In genomic region chr1:96587222-96587621, GRCh38 we compare ENCODE assay signal across 14 cellular contexts.
DNase-seq lines count a peak whose midpoint lies in the region; TF ChIP-seq lines count a peak whose summit lies in the region.
"Had no signal": no experiment of that assay in that cellular context is flagged by ENCODE, and none has a peak within 500 bp of the region (broad histone marks: within the 10 kb centered on the region; RNA-seq: fewer than 3 reads in every experiment).

No MANE protein-coding gene starts in this region.

- peaks cover 0 to 63% (median 24%) of the 10 kb centered on the region in 11 experiments; a peak in 13 of 22 replicates for H3K27me3 ChIP-seq in BLaER1 treated with 17β-estradiol and CSF1 and Interleukin-3, amounts not matched to agents 10 nM and 100 nM
- peaks cover 0 to 5% (median 0%) of the 10 kb centered on the region in 45 donors for H3K27me3 ChIP-seq in dorsolateral prefrontal cortex
- H3K27me3 ChIP-seq in uterus = no peaks in the 10 kb centered on the region
- no peaks in the 10 kb centered on the region for H3K27me3 ChIP-seq in testis

- H3K27ac Mint-ChIP-seq in activated naive CD8-positive, alpha-beta T cell treated with anti-CD3 and anti-CD28 coated beads for 36 hours = no peak overlapping the region
- H3K27ac Mint-ChIP-seq in CD14-positive monocyte = no peak overlapping the region
- H3K27ac Mint-ChIP-seq: CD4-positive, alpha-beta memory T cell had no signal

- H3K4me2 ChIP-seq in BLaER1 treated with 17β-estradiol and CSF1 and Interleukin-3, amounts not matched to agents 10 nM and 100 nM = peak overlapping the region in 7 of 11 experiments; percentile 10 to 53 (median 25); a peak in 12 of 22 replicates

- no peaks in the 10 kb centered on the region for H4K20me1 ChIP-seq in BLaER1 treated with 17β-estradiol and CSF1 and Interleukin-3, amounts not matched to agents 10 nM and 100 nM

- no peaks in the 10 kb centered on the region for H3K4me1 Mint-ChIP-seq in activated naive CD8-positive, alpha-beta T cell treated with anti-CD3 and anti-CD28 coated beads for 36 hours
- no peaks in the 10 kb centered on the region for H3K4me1 Mint-ChIP-seq in CD14-positive monocyte
- H3K4me1 Mint-ChIP-seq: CD4-positive, alpha-beta memory T cell had no signal

- no peaks in the 10 kb centered on the region for H3K36me3 ChIP-seq in BLaER1 treated with 17β-estradiol and CSF1 and Interleukin-3, amounts not matched to agents 10 nM and 100 nM
- H3K36me3 ChIP-seq in uterus = no peaks in the 10 kb centered on the region
- no peaks in the 10 kb centered on the region for H3K36me3 ChIP-seq in testis (ENCODE audit: low read depth, missing control alignments)
- H3K36me3 ChIP-seq: HAP-1 had no signal

- no peak overlapping the region for H3K4me3 Mint-ChIP-seq in activated naive CD8-positive, alpha-beta T cell treated with anti-CD3 and anti-CD28 coated beads for 36 hours
- no peak overlapping the region for H3K4me3 Mint-ChIP-seq in CD14-positive monocyte
- H3K4me3 Mint-ChIP-seq: CD4-positive, alpha-beta memory T cell had no signal

- no peaks in the 10 kb centered on the region for H3K9me3 ChIP-seq in BLaER1 treated with 17β-estradiol and CSF1 and Interleukin-3, amounts not matched to agents 10 nM and 100 nM (replicated peaks in 1 of 11)
- H3K9me3 ChIP-seq in uterus (no peaks in the 10 kb centered on the region), testis (no peaks in the 10 kb centered on the region)
- H3K9me3 ChIP-seq: HAP-1 had no signal

- WGBS in testis, 2 donors = 78 to 82% methylated on average over 4 of the region's 4 CpGs

- DNase-seq in dorsolateral prefrontal cortex (no peak), midbrain (lab: John Stamatoyannopoulos, UW) (peak; percentile 36), uterus (no peak), CD14-positive monocyte (ENCODE audit: low spot score) (no peak), testis (no peak)
- no peak for DNase-seq in activated naive CD8-positive, alpha-beta T cell treated with anti-CD3 and anti-CD28 coated beads for 36 hours
- DNase-seq: 8988T; AML-193; CD4-positive, alpha-beta memory T cell; DMS79; EL; KBM-7 had no signal

- no peaks in the 10 kb centered on the region for H3K9me3 Mint-ChIP-seq in activated naive CD8-positive, alpha-beta T cell treated with anti-CD3 and anti-CD28 coated beads for 36 hours
- H3K9me3 Mint-ChIP-seq in CD14-positive monocyte = peaks cover 0 to 6% (median 3%) of the 10 kb centered on the region in 7 donors
- H3K9me3 Mint-ChIP-seq: CD4-positive, alpha-beta memory T cell had no signal

- peaks cover 3% of the 10 kb centered on the region for H3K27me3 Mint-ChIP-seq in activated naive CD8-positive, alpha-beta T cell treated with anti-CD3 and anti-CD28 coated beads for 36 hours
- H3K27me3 Mint-ChIP-seq in CD14-positive monocyte (ENCODE audit: low read depth in 3 of 3) = peaks cover 0 to 3% (median 2%) of the 10 kb centered on the region in 3 donors

- no peaks in the 10 kb centered on the region for H3K36me3 Mint-ChIP-seq in activated naive CD8-positive, alpha-beta T cell treated with anti-CD3 and anti-CD28 coated beads for 36 hours
- H3K36me3 Mint-ChIP-seq in CD14-positive monocyte = no peaks in the 10 kb centered on the region
- H3K36me3 Mint-ChIP-seq: CD4-positive, alpha-beta memory T cell had no signal

- no peak for TF ChIP-seq POLR2A in uterus (IDR thresholded peaks at IDR 0.05)
- TF ChIP-seq POLR2A in testis (IDR thresholded peaks at IDR 0.05) = no peak

- H3K4me1 ChIP-seq in BLaER1 treated with 17β-estradiol and CSF1 and Interleukin-3, amounts not matched to agents 10 nM and 100 nM = peaks cover 0 to 21% (median 11%) of the 10 kb centered on the region in 10 experiments; a peak in 10 of 20 replicates
- H3K4me1 ChIP-seq in uterus (no peaks in the 10 kb centered on the region), testis (no peaks in the 10 kb centered on the region)
- H3K4me1 ChIP-seq: HAP-1 had no signal

- no peak for TF ChIP-seq CTCF in dorsolateral prefrontal cortex (IDR thresholded peaks at IDR 0.05 in 54 of 56, conservative IDR thresholded peaks at IDR 0.05 in 2 of 56; ENCODE audit: low read depth in 1 of 56, partially characterized antibody in 56 of 56)
- TF ChIP-seq CTCF in uterus (IDR thresholded peaks at IDR 0.05) = no peak
- no peak for TF ChIP-seq CTCF in CD14-positive monocyte (IDR thresholded peaks at IDR 0.05)
- no peak for TF ChIP-seq CTCF in testis (IDR thresholded peaks at IDR 0.05)

- no peak overlapping the region for H3K9ac ChIP-seq in BLaER1 treated with 17β-estradiol and CSF1 and Interleukin-3, amounts not matched to agents 10 nM and 100 nM

- intact Hi-C loops in dorsolateral prefrontal cortex (cut with DNase I) = no loop called here
- intact Hi-C loops in uterus (cut with DNase I; ENCODE audit: low total_unique reads) = no loop called here
- intact Hi-C loops in CD14-positive monocyte (cut with micrococcal nuclease) = no loop called here
- intact Hi-C loops in testis (cut with DNase I; ENCODE audit: low total_unique reads) = no loop called here

- H3K27ac ChIP-seq in BLaER1 treated with 17β-estradiol and CSF1 and Interleukin-3, amounts not matched to agents 10 nM and 100 nM = no peak overlapping the region
- H3K27ac ChIP-seq in dorsolateral prefrontal cortex (peak overlapping the region in 3 of 59 donors; percentile 6 to 15 (median 14)), uterus (peak overlapping the region; percentile 23 to 71), testis (no peak overlapping the region)

- no peak overlapping the region for H3K4me3 ChIP-seq in BLaER1 treated with 17β-estradiol and CSF1 and Interleukin-3, amounts not matched to agents 10 nM and 100 nM
- H3K4me3 ChIP-seq in dorsolateral prefrontal cortex (peak overlapping the region in 30 of 59 donors; percentile 0 to 52 (median 30)), uterus (no peak overlapping the region), testis (no peak overlapping the region)
- H3K4me3 ChIP-seq: HAP-1 had no signal

Comparison
In these comparisons a context has a peak if more than half of its experiments do, and no peak if none do; other contexts are left out.
1. H3K27ac ChIP-seq: peak in uterus (2 of 2); none in BLaER1 treated with 17β-estradiol and CSF1 and Interleukin-3, amounts not matched to agents 10 nM and 100 nM (0 of 11) and testis (0 of 2).
2. H3K4me3 ChIP-seq: peak in dorsolateral prefrontal cortex (30 of 59); none in BLaER1 treated with 17β-estradiol and CSF1 and Interleukin-3, amounts not matched to agents 10 nM and 100 nM (0 of 10), uterus (0 of 2) and testis (0 of 2).